ENCODE assay signal across 2 cellular contexts in the genomic region with DNA sequence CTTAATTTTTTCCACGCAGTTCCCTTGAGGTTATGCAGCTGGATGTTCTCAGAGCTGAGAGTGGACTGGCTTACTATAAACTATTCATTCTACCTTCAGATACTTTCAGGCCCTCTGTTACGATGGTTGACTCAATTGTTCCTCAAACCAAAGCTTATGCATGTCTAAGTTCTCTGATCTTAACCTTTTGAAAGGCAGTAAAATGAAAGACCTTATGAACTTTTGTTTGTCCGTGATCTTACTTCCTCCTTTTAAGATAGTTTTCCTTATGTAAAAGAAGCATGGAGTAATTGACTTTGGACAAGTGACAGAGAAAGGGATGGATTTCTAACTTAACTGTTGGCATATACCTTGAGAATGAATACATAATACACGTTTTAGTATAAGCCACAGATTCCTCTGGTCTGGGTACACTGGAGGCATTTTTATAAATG.
TF ChIP-seq lines count a peak whose summit lies in the region.

No MANE protein-coding gene starts in this region.

TF ChIP-seq in neural cell, 6 proteins besides CTCF, POLR2A, EP300 and RAD21 (continued from another document):
- TF ChIP-seq, protein P1, sequence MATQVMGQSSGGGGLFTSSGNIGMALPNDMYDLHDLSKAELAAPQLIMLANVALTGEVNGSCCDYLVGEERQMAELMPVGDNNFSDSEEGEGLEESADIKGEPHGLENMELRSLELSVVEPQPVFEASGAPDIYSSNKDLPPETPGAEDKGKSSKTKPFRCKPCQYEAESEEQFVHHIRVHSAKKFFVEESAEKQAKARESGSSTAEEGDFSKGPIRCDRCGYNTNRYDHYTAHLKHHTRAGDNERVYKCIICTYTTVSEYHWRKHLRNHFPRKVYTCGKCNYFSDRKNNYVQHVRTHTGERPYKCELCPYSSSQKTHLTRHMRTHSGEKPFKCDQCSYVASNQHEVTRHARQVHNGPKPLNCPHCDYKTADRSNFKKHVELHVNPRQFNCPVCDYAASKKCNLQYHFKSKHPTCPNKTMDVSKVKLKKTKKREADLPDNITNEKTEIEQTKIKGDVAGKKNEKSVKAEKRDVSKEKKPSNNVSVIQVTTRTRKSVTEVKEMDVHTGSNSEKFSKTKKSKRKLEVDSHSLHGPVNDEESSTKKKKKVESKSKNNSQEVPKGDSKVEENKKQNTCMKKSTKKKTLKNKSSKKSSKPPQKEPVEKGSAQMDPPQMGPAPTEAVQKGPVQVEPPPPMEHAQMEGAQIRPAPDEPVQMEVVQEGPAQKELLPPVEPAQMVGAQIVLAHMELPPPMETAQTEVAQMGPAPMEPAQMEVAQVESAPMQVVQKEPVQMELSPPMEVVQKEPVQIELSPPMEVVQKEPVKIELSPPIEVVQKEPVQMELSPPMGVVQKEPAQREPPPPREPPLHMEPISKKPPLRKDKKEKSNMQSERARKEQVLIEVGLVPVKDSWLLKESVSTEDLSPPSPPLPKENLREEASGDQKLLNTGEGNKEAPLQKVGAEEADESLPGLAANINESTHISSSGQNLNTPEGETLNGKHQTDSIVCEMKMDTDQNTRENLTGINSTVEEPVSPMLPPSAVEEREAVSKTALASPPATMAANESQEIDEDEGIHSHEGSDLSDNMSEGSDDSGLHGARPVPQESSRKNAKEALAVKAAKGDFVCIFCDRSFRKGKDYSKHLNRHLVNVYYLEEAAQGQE (IDR thresholded peaks at IDR 0.05; ENCODE audit: borderline replicate concordance) = no peak
- no peak for TF ChIP-seq MXI1 (conservative IDR thresholded peaks at IDR 0.05; ENCODE audit: poor library complexity, severe bottlenecking)
- TF ChIP-seq TAF1 (IDR thresholded peaks at IDR 0.05; ENCODE audit: low read depth) = no peak

TF ChIP-seq in HepG2, 621 proteins besides CTCF, POLR2A, EP300 and RAD21 (continued from another document):
- no peak for TF ChIP-seq FOXO1 (CRISPR knock-in tag; IDR thresholded peaks at IDR 0.05)
- TF ChIP-seq YEATS4 (CRISPR knock-in tag; IDR thresholded peaks at IDR 0.05; ENCODE audit: borderline replicate concordance) = no peak
- no peak for TF ChIP-seq FLYWCH1 (CRISPR knock-in tag; IDR thresholded peaks at IDR 0.05)
- TF ChIP-seq CREM (IDR thresholded peaks at IDR 0.05) = no peak
- TF ChIP-seq CREM (CRISPR knock-in tag; IDR thresholded peaks at IDR 0.05) = no peak
- TF ChIP-seq SP2 (CRISPR knock-in tag; IDR thresholded peaks at IDR 0.05) = no peak
